9 cellular contexts compared by ENCODE assay signal in the genomic region with DNA sequence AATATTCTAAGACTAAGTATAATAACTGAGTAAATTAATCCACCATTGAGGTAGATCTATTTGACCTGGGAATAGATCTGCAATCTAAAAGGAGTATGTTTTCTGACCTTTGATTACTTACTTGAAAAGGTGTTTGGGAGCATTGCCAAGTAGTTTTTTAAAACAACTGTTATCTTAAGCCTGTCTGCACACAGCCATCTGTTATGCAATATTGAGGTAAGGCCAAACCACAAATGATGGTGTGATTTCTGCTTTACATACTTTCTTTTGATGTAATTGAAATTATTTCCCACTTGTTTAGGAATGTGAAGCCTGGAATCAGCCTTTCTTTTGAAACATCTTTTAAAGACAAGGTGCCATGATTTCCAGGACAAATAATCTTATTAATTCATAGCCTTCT.
A peak's percentile ranks its signal among the peaks of the same experiment; 100 is the strongest.
DNase-seq lines count a peak whose midpoint lies in the region; ATAC-seq and TF ChIP-seq lines count a peak whose summit lies in the region.
"Had no signal": no experiment of that assay in that cellular context is flagged by ENCODE, and none has a peak within 500 bp of the region (broad histone marks: within the 10 kb centered on the region; RNA-seq: fewer than 3 reads in every experiment).

No MANE protein-coding gene starts in this region.

- intact Hi-C loops in lower leg skin (cut with DNase I; ENCODE audit: low total_unique reads), result no loop called here

- no peak for TF ChIP-seq CTCF in lower leg skin (IDR thresholded peaks at IDR 0.05)
- no peak for TF ChIP-seq CTCF in GM13977 (IDR thresholded peaks at IDR 0.05; ENCODE audit: extremely low read depth, insufficient read depth, missing control alignments)

- in situ Hi-C loops in KBM-7 (cut with MboI; ENCODE audit: low pct_unique_long_range_greater_than_20kb, low sequenced_read_pairs), result no loop called here
- in situ Hi-C loops in GM13977 (cut with MboI; ENCODE audit: low pct_unique_long_range_greater_than_20kb, low sequenced_read_pairs, unreplicated experiment), result no loop called here

- no peak overlapping the region for H3K4me3 ChIP-seq in lower leg skin (ENCODE audit: low read depth, poor library complexity, severe bottlenecking)

- TF ChIP-seq POLR2A in lower leg skin (IDR thresholded peaks at IDR 0.05), result no peak

- peak; percentile 56 to 62 for DNase-seq in AML-193 (lab: John Stamatoyannopoulos, UW)
- peak; percentile 49 for DNase-seq in KBM-7
- peak; percentile 47 for DNase-seq in SKM-1 treated with dmso at 0.1 percent for 144 hours (lab: John Stamatoyannopoulos, UW; ENCODE audit: unreplicated experiment)
- peak; percentile 94 for DNase-seq in iris pigment epithelial cell (ENCODE audit: low read depth)
- DNase-seq in lower leg skin (ENCODE audit: low spot score in 2 of 2), result no peak
- no peak for DNase-seq in anterior cingulate cortex (lab: John Stamatoyannopoulos, UW)
- DNase-seq in GM13977 (ENCODE audit: low spot score), result no peak
- DNase-seq: activated B cell treated with CpG ODN at 0.5 μM for 24 hours had no signal

- ATAC-seq in HG02885 (IDR thresholded peaks at IDR 0.05; ENCODE audit: poor library complexity, unreplicated experiment), result no peak

Comparison
In these comparisons a context has a peak if more than half of its experiments do, and no peak if none do; other contexts are left out.
1. DNase-seq: peak in AML-193 (2 of 2), KBM-7 (single experiment), SKM-1 treated with dmso at 0.1 percent for 144 hours (single experiment) and iris pigment epithelial cell (single experiment); none in lower leg skin (0 of 2), anterior cingulate cortex (0 of 58) and GM13977 (single experiment).